Comparison of ENCODE assay signal across 8 cellular contexts in genomic region chr6:135496805-135497411, GRCh38. TPM values are rescaled to one million over a fixed set of nuclear protein-coding genes. Genes with fewer than 3 reads are reported as not detected.
DNase-seq lines count a peak whose midpoint lies in the region; ATAC-seq, FAIRE-seq and TF ChIP-seq lines count a peak whose summit lies in the region.

No MANE protein-coding gene starts in this region.

- peak overlapping the region; percentile 76 for H3K4me2 ChIP-seq in HepG2 (ENCODE audit: low read depth, low read length)

- H3K9me3 ChIP-seq in ascending aorta (no peaks in the 10 kb centered on the region), HepG2 (ENCODE audit: low read length) (no peaks in the 10 kb centered on the region)

- H3K27me3 ChIP-seq in ascending aorta, result no peaks in the 10 kb centered on the region
- no peaks in the 10 kb centered on the region; a peak in 1 of 5 replicates for H3K27me3 ChIP-seq in HepG2 (ENCODE audit: control insufficient read depth in 1 of 2, insufficient read depth in 2 of 2, low read length in 2 of 2)

- no peak for TF ChIP-seq RAD21 in HepG2 (CRISPR knock-in tag; IDR thresholded peaks at IDR 0.05)

- in situ Hi-C loops in HepG2 (cut with HindIII; ENCODE audit: extremely low pct_ligation_motif_present, low pct_unique_long_range_greater_than_20kb), result no loop called here

- no peak for ATAC-seq in activated CD4-positive, alpha-beta T cell treated with anti-CD3 and anti-CD28 coated beads for 36 hours
- ATAC-seq in HepG2, result no peak

- H3K4me1 Mint-ChIP-seq in activated CD4-positive, alpha-beta T cell treated with anti-CD3 and anti-CD28 coated beads for 36 hours, result peaks cover 7% of the 10 kb centered on the region
- H3K4me1 Mint-ChIP-seq in activated CD4-positive, alpha-beta memory T cell treated with anti-CD3 and anti-CD28 coated beads, Interleukin-2, amount 10 ng/mL, durations not matched to agents 7 days and 5 days, result peaks cover 16% of the 10 kb centered on the region

- no peaks in the 10 kb centered on the region for H3K9me3 Mint-ChIP-seq in activated CD4-positive, alpha-beta T cell treated with anti-CD3 and anti-CD28 coated beads for 36 hours (ENCODE audit: low read depth)
- H3K9me3 Mint-ChIP-seq in activated CD4-positive, alpha-beta memory T cell treated with anti-CD3 and anti-CD28 coated beads, Interleukin-2, amount 10 ng/mL, durations not matched to agents 7 days and 5 days, result no peaks in the 10 kb centered on the region

- H2AFZ ChIP-seq in HepG2 (ENCODE audit: low read length), result peak overlapping the region; percentile 56

- peak overlapping the region; percentile 94 for H3K27ac Mint-ChIP-seq in activated CD4-positive, alpha-beta T cell treated with anti-CD3 and anti-CD28 coated beads for 36 hours
- H3K27ac Mint-ChIP-seq in activated CD4-positive, alpha-beta memory T cell treated with anti-CD3 and anti-CD28 coated beads, Interleukin-2, amount 10 ng/mL, durations not matched to agents 7 days and 5 days, result no peak overlapping the region

- intact Hi-C loops in activated CD4-positive, alpha-beta T cell treated with anti-CD3 and anti-CD28 coated beads for 36 hours (cut with DNase I, micrococcal nuclease), result loop anchor here (1.0 to 5.0 kb wide), 7 partner anchors 40 to 1545 kb away; partner anchors contain the start of genes PDE7B (in 1 of the 2) and TBPL1 (in 1 of the 2)
- intact Hi-C loops in ascending aorta (cut with DNase I), result loop anchor here (2.0 to 10.0 kb wide), 4 partner anchors 442 to 1718 kb away; partner anchors contain the start of genes BCLAF1, HBS1L, IFNGR1 and PEX7
- intact Hi-C loops in HepG2 (cut with micrococcal nuclease; ENCODE audit: unreplicated experiment), result loop anchor here (2.0 to 5.0 kb wide), 2 partner anchors 45 to 792 kb away; partner anchors contain the start of gene BCLAF1

- no peak overlapping the region for H3K4me3 Mint-ChIP-seq in activated CD4-positive, alpha-beta T cell treated with anti-CD3 and anti-CD28 coated beads for 36 hours
- H3K4me3 Mint-ChIP-seq in activated CD4-positive, alpha-beta memory T cell treated with anti-CD3 and anti-CD28 coated beads, Interleukin-2, amount 10 ng/mL, durations not matched to agents 7 days and 5 days, result no peak overlapping the region

- CTCF ChIA-PET in activated CD4-positive, alpha-beta T cell treated with anti-CD3 and anti-CD28 coated beads for 36 hours (lab: Charles Lee), result no interaction called here
- CTCF ChIA-PET in HepG2 (lab: Yijun Ruan, JAX; ENCODE audit: low intra/inter-chr PET ratio, low total read pairs), result no interaction called here
- CTCF ChIA-PET in activated CD4-positive, alpha-beta memory T cell treated with anti-CD3 and anti-CD28 coated beads, Interleukin-2, amount 10 ng/mL, durations not matched to agents 7 days and 5 days (lab: Charles Lee), result no interaction called here

- TF ChIP-seq EP300 in HepG2 (IDR thresholded peaks at IDR 0.05; ENCODE audit: low read depth in 2 of 2, low read length in 2 of 2), result no peak
- no peak for TF ChIP-seq EP300 in HepG2 (CRISPR knock-in tag; IDR thresholded peaks at IDR 0.05; ENCODE audit: borderline replicate concordance)

- no peak for TF ChIP-seq POLR2A in HepG2 (IDR thresholded peaks at IDR 0.05; ENCODE audit: insufficient read depth in 1 of 2, low read depth in 2 of 2, low read length in 2 of 2)

- peak overlapping the region; percentile 97 for H3K9ac ChIP-seq in HepG2 (ENCODE audit: insufficient read depth, low read depth, low read length)

- peak overlapping the region; percentile 93 to 96 for H3K4me3 ChIP-seq in ascending aorta
- peak overlapping the region; percentile 78 to 92 (median 89) for H3K4me3 ChIP-seq in HepG2 (replicated peaks in 1 of 3; ENCODE audit: insufficient read depth in 1 of 3, low read depth in 2 of 3, low read length in 3 of 3)
- peak overlapping the region; percentile 70 for H3K4me3 ChIP-seq in urinary bladder (ENCODE audit: low read depth, low read length)

- H4K20me1 ChIP-seq in HepG2 (ENCODE audit: insufficient read depth, low read length), result no peaks in the 10 kb centered on the region

- H3K36me3 ChIP-seq in ascending aorta (no peaks in the 10 kb centered on the region), HepG2 (replicated peaks in 1 of 2; ENCODE audit: control insufficient read depth in 1 of 2, insufficient read depth in 2 of 2, low read length in 2 of 2) (no peaks in the 10 kb centered on the region; a peak in 1 of 5 replicates), urinary bladder (ENCODE audit: insufficient read depth) (no peaks in the 10 kb centered on the region)

- H3K36me3 Mint-ChIP-seq in activated CD4-positive, alpha-beta T cell treated with anti-CD3 and anti-CD28 coated beads for 36 hours (ENCODE audit: low read depth), result peaks cover 26% of the 10 kb centered on the region
- peaks cover 14% of the 10 kb centered on the region for H3K36me3 Mint-ChIP-seq in activated CD4-positive, alpha-beta memory T cell treated with anti-CD3 and anti-CD28 coated beads, Interleukin-2, amount 10 ng/mL, durations not matched to agents 7 days and 5 days (ENCODE audit: low read depth)

- TSS peak; percentile 72 for BruUV-seq in HepG2 (replicated peaks; lab: Mats Ljungman, UMichigan)

- H3K79me2 ChIP-seq in HepG2 (ENCODE audit: insufficient read depth, low read length), result peaks cover 3% of the 10 kb centered on the region

- H3K27me3 Mint-ChIP-seq in activated CD4-positive, alpha-beta T cell treated with anti-CD3 and anti-CD28 coated beads for 36 hours, result no peaks in the 10 kb centered on the region
- peaks cover 3% of the 10 kb centered on the region for H3K27me3 Mint-ChIP-seq in activated CD4-positive, alpha-beta memory T cell treated with anti-CD3 and anti-CD28 coated beads, Interleukin-2, amount 10 ng/mL, durations not matched to agents 7 days and 5 days

- 4% methylated on average over 9 of the region's 9 CpGs for WGBS in HepG2 (ENCODE audit: low lambda C conversion rate)
- WGBS in urinary bladder, result 3% methylated on average over 9 of the region's 9 CpGs

- POLR2A ChIA-PET in activated CD4-positive, alpha-beta T cell treated with anti-CD3 and anti-CD28 coated beads for 36 hours (lab: Charles Lee), result no interaction called here
- POLR2A ChIA-PET in HepG2 (lab: Yijun Ruan, JAX), result no interaction called here
- POLR2A ChIA-PET in activated CD4-positive, alpha-beta memory T cell treated with anti-CD3 and anti-CD28 coated beads, Interleukin-2, amount 10 ng/mL, durations not matched to agents 7 days and 5 days (lab: Charles Lee), result interaction anchor here (0.6 kb wide), 1 partner anchor 793 kb away, joined by 3 read pairs; the partner anchor contains the start of gene BCLAF1

- peaks cover 0 to 2% of the 10 kb centered on the region in 2 donors for H3K4me1 ChIP-seq in ascending aorta
- peaks cover 18% of the 10 kb centered on the region for H3K4me1 ChIP-seq in HepG2 (ENCODE audit: insufficient read depth, low read length)
- H3K4me1 ChIP-seq in urinary bladder (ENCODE audit: insufficient read depth), result peaks cover 2% of the 10 kb centered on the region

- FAIRE-seq in HepG2 (lab: Jason Lieb, UNC), result no peak

- TF ChIP-seq CTCF in ascending aorta (IDR thresholded peaks at IDR 0.05), result no peak
- TF ChIP-seq CTCF in HepG2 (CRISPR knock-in tag; IDR thresholded peaks at IDR 0.05), result no peak

- peak overlapping the region; percentile 97 to 98 for H3K27ac ChIP-seq in ascending aorta
- peak overlapping the region; percentile 94 for H3K27ac ChIP-seq in HepG2 (ENCODE audit: extremely low read length, insufficient read depth, low read length)
- peak overlapping the region; percentile 97 for H3K27ac ChIP-seq in urinary bladder (ENCODE audit: low read depth)

- no peak for DNase-seq in activated CD4-positive, alpha-beta T cell treated with anti-CD3 and anti-CD28 coated beads for 36 hours
- no peak for DNase-seq in activated CD4-positive, alpha-beta T cell treated with anti-CD3 and anti-CD28 coated beads for 48 hours
- DNase-seq in ascending aorta (ENCODE audit: low spot score in 2 of 2), result no peak
- no peak for DNase-seq in HepG2 (ENCODE audit: low spot score)
- no peak for DNase-seq in activated CD4-positive, alpha-beta memory T cell treated with anti-CD3 and anti-CD28 coated beads, Interleukin-2, amount 10 ng/mL, durations not matched to agents 7 days and 5 days
- no peak for DNase-seq in DMS153 treated with DMSO at 0.1 percent for 48 hours (lab: John Stamatoyannopoulos, UW; ENCODE audit: unreplicated experiment)
- DNase-seq in NCI-H2196 (lab: John Stamatoyannopoulos, UW; ENCODE audit: unreplicated experiment), result no peak

RNA-seq across cellular contexts. Expression of gene AHI1, which starts 0.6 kb away (rescaled TPM):
- total RNA-seq in activated CD4-positive, alpha-beta T cell treated with anti-CD3 and anti-CD28 coated beads for 36 hours, result 10 to 100 TPM; 35.6 to 36.0 TPM
- 5.4 TPM for total RNA-seq in ascending aorta
- total RNA-seq in HepG2 (2016; rRNA removed; fragmentation: Illumina TruSeq; extraction: Trizol), result 18.0 and 18.6 TPM in 2 replicates
- 5.5 and 6.3 TPM in 2 replicates for total RNA-seq in HepG2 (2016; cell fraction: cytosol; rRNA removed; fragmentation: Illumina TruSeq; extraction: Trizol; ENCODE audit: low read depth)
- 16.8 and 18.8 TPM in 2 replicates for total RNA-seq in HepG2 (2016; cell fraction: insoluble cytoplasmic fraction; rRNA removed; fragmentation: Illumina TruSeq; extraction: Trizol)
- total RNA-seq in HepG2 (2016; cell fraction: membrane; rRNA removed; fragmentation: Illumina TruSeq; extraction: Trizol), result 5.9 and 9.1 TPM in 2 replicates
- 57.4 and 61.1 TPM in 2 replicates for total RNA-seq in HepG2 (2016; cell fraction: nucleus; rRNA removed; fragmentation: Illumina TruSeq; extraction: Trizol)
- 4.0 and 7.2 TPM in 2 replicates for polyA plus RNA-seq in HepG2 (2011; rRNA removed)
- 1.9 and 2.0 TPM in 2 replicates for polyA plus RNA-seq in HepG2 (2011; cell fraction: cytosol; rRNA removed)
- polyA plus RNA-seq in HepG2 (2011; cell fraction: nucleus; rRNA removed), result 7.2 and 7.6 TPM in 2 replicates
- 3.9 and 4.6 TPM in 2 replicates for polyA plus RNA-seq in HepG2 (2012)
- polyA plus RNA-seq in HepG2 (2016; cell fraction: cytosol; fragmentation: Illumina TruSeq; extraction: Trizol; ENCODE audit: low read depth), result 0.74 and 0.96 TPM in 2 replicates
- 10.6 and 12.4 TPM in 2 replicates for polyA plus RNA-seq in HepG2 (2016; cell fraction: insoluble cytoplasmic fraction; fragmentation: Illumina TruSeq; extraction: Trizol; ENCODE audit: low read depth)
- polyA plus RNA-seq in HepG2 (2016; cell fraction: membrane; fragmentation: Illumina TruSeq; extraction: Trizol; ENCODE audit: low read depth), result 2.4 and 2.6 TPM in 2 replicates
- 23.1 and 29.2 TPM in 2 replicates for polyA plus RNA-seq in HepG2 (2016; cell fraction: nucleus; fragmentation: Illumina TruSeq; extraction: Trizol; ENCODE audit: insufficient read depth, low read depth)
- polyA minus RNA-seq in HepG2 (2011; rRNA and poly(A)+ RNA removed; ENCODE audit: low replicate concordance), result 5.7 and 10.3 TPM in 2 replicates
- 3.2 and 4.3 TPM in 2 replicates for polyA minus RNA-seq in HepG2 (2011; cell fraction: cytosol; rRNA and poly(A)+ RNA removed)
- 71.8 and 82.2 TPM in 2 replicates for polyA minus RNA-seq in HepG2 (2011; cell fraction: nucleus; rRNA and poly(A)+ RNA removed)
- 101 TPM for total RNA-seq in urinary bladder
- 8.3 TPM for polyA plus RNA-seq in urinary bladder
- total RNA-seq in activated CD4-positive, alpha-beta memory T cell treated with anti-CD3 and anti-CD28 coated beads, Interleukin-2, amount 10 ng/mL, durations not matched to agents 7 days and 5 days, result 10 to 100 TPM; 18.5 to 21.5 TPM
